In genomic region chr6:52331793-52332457, GRCh38 we compare ENCODE assay signal across 17 cellular contexts. TPM values are rescaled to one million over a fixed set of nuclear protein-coding genes. Genes with fewer than 3 reads are reported as not detected.
DNase-seq lines count a peak whose midpoint lies in the region; ATAC-seq and TF ChIP-seq lines count a peak whose summit lies in the region.
"Had no signal": no experiment of that assay in that cellular context is flagged by ENCODE, and none has a peak within 500 bp of the region (broad histone marks: within the 10 kb centered on the region; RNA-seq: fewer than 3 reads in every experiment).

No MANE protein-coding gene starts in this region.

- no peaks in the 10 kb centered on the region for H3K36me3 Mint-ChIP-seq in endothelial cell (ENCODE audit: low read depth, unreplicated experiment)

- H3K27ac ChIP-seq in trophoblast cell (ENCODE audit: low read depth, low read length): no peak overlapping the region
- H3K27ac ChIP-seq: foreskin keratinocyte had no signal

- H2BK120ac ChIP-seq in trophoblast cell (ENCODE audit: insufficient read depth, low read length, poor library complexity): no peak overlapping the region

- peak overlapping the region; percentile 22 for H3K27ac Mint-ChIP-seq in endothelial cell (ENCODE audit: unreplicated experiment)

- H3K79me1 ChIP-seq in trophoblast cell (ENCODE audit: low read length): peaks cover 4% of the 10 kb centered on the region

- DNase-seq in NCI-H2196 (lab: John Stamatoyannopoulos, UW; ENCODE audit: unreplicated experiment): peak; percentile 15
- no peak for DNase-seq in NCI-H2196 treated with DMSO at 0.1 percent for 48 hours (lab: John Stamatoyannopoulos, UW; ENCODE audit: unreplicated experiment)
- no peak for DNase-seq in endothelial cell (ENCODE audit: low spot score)
- DNase-seq in trophoblast cell: no peak
- no peak for DNase-seq in DMS 273 (lab: John Stamatoyannopoulos, UW; ENCODE audit: unreplicated experiment)
- DNase-seq in stimulated activated CD4-positive, alpha-beta T cell treated with anti-CD3 and anti-CD28 coated beads, Interleukin-4, amount 100 ng/mL, for 1 hour: no peak
- DNase-seq: activated CD4-positive, alpha-beta T cell treated with anti-CD3 and anti-CD28 coated beads for 48 hours; amniotic stem cell; cerebellar nuclear complex; foreskin keratinocyte; NCI-H2171 treated with DMSO at 0.1 percent for 48 hours; right cardiac atrium; SHP77 treated with DMSO at 0.1 percent for 48 hours; T1000 had no signal

- WGBS in trophoblast cell (ENCODE audit: extremely low coverage, insufficient coverage, insufficient read length): no CpG with 5 or more reads among the region's 4 CpGs

- H2AK5ac ChIP-seq in trophoblast cell (ENCODE audit: low read length): no peak overlapping the region

- H3K4me1 ChIP-seq in Loucy (ENCODE audit: insufficient read depth, low read length, poor library complexity, severe bottlenecking) (peaks cover 11% of the 10 kb centered on the region), trophoblast cell (ENCODE audit: control insufficient read depth in 1 of 2, insufficient read depth in 2 of 2, low read length in 2 of 2) (peaks cover 7 to 20% of the 10 kb centered on the region in 2 experiments)
- H3K4me1 ChIP-seq: foreskin keratinocyte had no signal

- H3K79me2 ChIP-seq in Loucy (ENCODE audit: insufficient read depth, low read length): no peaks in the 10 kb centered on the region
- H3K79me2 ChIP-seq in trophoblast cell (ENCODE audit: control insufficient read depth, insufficient read depth, low read length, poor library complexity): no peaks in the 10 kb centered on the region

- peaks cover 1% of the 10 kb centered on the region for H3K27me3 Mint-ChIP-seq in endothelial cell (ENCODE audit: unreplicated experiment)

- H2BK5ac ChIP-seq in trophoblast cell (ENCODE audit: low read depth, low read length, poor library complexity): no peak overlapping the region

- H3K4me3 ChIP-seq in Loucy (ENCODE audit: low read length, poor library complexity, severe bottlenecking) (no peak overlapping the region), trophoblast cell (ENCODE audit: low read depth, low read length) (no peak overlapping the region)

- H3K4me2 ChIP-seq in Loucy (ENCODE audit: low read depth, low read length, poor library complexity, severe bottlenecking) (no peak overlapping the region), trophoblast cell (ENCODE audit: low read length) (no peak overlapping the region)

- H3K4ac ChIP-seq in trophoblast cell (ENCODE audit: low read depth, low read length): no peak overlapping the region

- ATAC-seq in GM21529 (IDR thresholded peaks at IDR 0.05; ENCODE audit: unreplicated experiment): no peak
- ATAC-seq: foreskin keratinocyte, HepG2, right cardiac atrium had no signal

- H3K9me3 Mint-ChIP-seq in endothelial cell (ENCODE audit: unreplicated experiment): no peaks in the 10 kb centered on the region

- H3K9ac ChIP-seq in Loucy (ENCODE audit: low read depth, low read length, poor library complexity, severe bottlenecking) (no peak overlapping the region), trophoblast cell (ENCODE audit: low read length) (no peak overlapping the region)

- H3K4me1 Mint-ChIP-seq in endothelial cell (ENCODE audit: unreplicated experiment): peaks cover 3% of the 10 kb centered on the region

- no peaks in the 10 kb centered on the region for H3K27me3 ChIP-seq in Loucy (ENCODE audit: insufficient read depth, low read length, poor library complexity, severe bottlenecking)
- H3K27me3 ChIP-seq in trophoblast cell (ENCODE audit: insufficient read depth, low read length): no peaks in the 10 kb centered on the region
- H3K27me3 ChIP-seq: foreskin keratinocyte had no signal

- H4K20me1 ChIP-seq in Loucy (ENCODE audit: insufficient read depth, low read length, poor library complexity, severe bottlenecking): no peaks in the 10 kb centered on the region

- no peaks in the 10 kb centered on the region; the same call in 1 of the 2 replicates for H3F3A ChIP-seq in Loucy (ENCODE audit: low read depth)

- no peak for TF ChIP-seq CTCF in Loucy (conservative IDR thresholded peaks at IDR 0.05; ENCODE audit: low read length)
- no peak for TF ChIP-seq CTCF in endothelial cell (IDR thresholded peaks at IDR 0.05; ENCODE audit: unreplicated experiment)

- H4K91ac ChIP-seq in trophoblast cell (ENCODE audit: low read depth, low read length): no peak overlapping the region

- no peak overlapping the region for H3K23ac ChIP-seq in trophoblast cell (ENCODE audit: low read length)

- H2AFZ ChIP-seq in Loucy (ENCODE audit: low read length): peak overlapping the region; percentile 28
- no peak overlapping the region for H2AFZ ChIP-seq in trophoblast cell (ENCODE audit: insufficient read depth, low read length, poor library complexity)

- no peak overlapping the region for H4K12ac ChIP-seq in trophoblast cell (ENCODE audit: low read depth, low read length)

- H4K8ac ChIP-seq in trophoblast cell (ENCODE audit: low read depth, low read length): no peak overlapping the region

- H3K9me2 ChIP-seq in Loucy (replicated peaks; ENCODE audit: low read depth, low read length): no peaks in the 10 kb centered on the region

- H3K4me3 Mint-ChIP-seq in endothelial cell (ENCODE audit: unreplicated experiment): no peak overlapping the region

- H3K18ac ChIP-seq in trophoblast cell (ENCODE audit: low read length): no peak overlapping the region

- H2BK12ac ChIP-seq in trophoblast cell (ENCODE audit: low read length): peak overlapping the region; percentile 24

- H3K36me3 ChIP-seq in Loucy (ENCODE audit: insufficient read depth, low read length) (no peaks in the 10 kb centered on the region), trophoblast cell (ENCODE audit: control insufficient read depth in 1 of 2, insufficient read depth in 2 of 2, low read length in 2 of 2) (no peaks in the 10 kb centered on the region)

- H3K14ac ChIP-seq in trophoblast cell (ENCODE audit: low read length): no peak overlapping the region

- H3K9me3 ChIP-seq in Loucy (ENCODE audit: insufficient read depth, low read depth, low read length) (no peaks in the 10 kb centered on the region), trophoblast cell (ENCODE audit: insufficient read depth, low read depth, low read length) (no peaks in the 10 kb centered on the region)

RNA-seq across cellular contexts. Expression of gene PAQR8, which starts 30.0 kb away (rescaled TPM):
- total RNA-seq in endothelial cell (ENCODE audit: unreplicated experiment): 7.5 TPM
- 141 and 153 TPM in 2 replicates for polyA plus RNA-seq in trophoblast cell (2013)

RNA-seq across cellular contexts. Expression of gene MCM3, which starts 47.4 kb away (rescaled TPM):
- 50.0 TPM for total RNA-seq in endothelial cell (ENCODE audit: unreplicated experiment)
- 53.0 and 56.6 TPM in 2 replicates for polyA plus RNA-seq in trophoblast cell (2013)
